29 cellular contexts compared by ENCODE assay signal in genomic region chr9:112212926-112213325, GRCh38.
"Had no signal": no experiment of that assay in that cellular context is flagged by ENCODE, and none has a peak within 500 bp of the region (broad histone marks: within the 10 kb centered on the region; RNA-seq: fewer than 3 reads in every experiment).

No MANE protein-coding gene starts in this region.

- H3K27ac ChIP-seq: neural progenitor cell, ovary, parathyroid adenoma, psoas muscle, skin epidermis, spleen, suprapubic skin, testis, tibial artery, transverse colon, upper lobe of left lung, vagina had no signal

- H3K4me1 ChIP-seq: parathyroid adenoma, psoas muscle, spleen, suprapubic skin, testis, tibial artery, transverse colon, upper lobe of left lung, vagina had no signal

- H3K79me2 ChIP-seq: parathyroid adenoma had no signal

- H3K9me3 ChIP-seq: ovary, psoas muscle, suprapubic skin, testis, vagina had no signal

- DNase-seq: natural killer cell; occipital lobe; ovary; posterior cingulate gyrus; psoas muscle; right cardiac atrium; spleen; stimulated activated CD4-positive, alpha-beta T cell treated with anti-CD3 and anti-CD28 coated beads, Interleukin-12 subunit alpha, Interleukin-12 subunit beta, amount 100 ng/mL, for 4 hours; stimulated activated CD4-positive, alpha-beta T cell treated with anti-CD3 and anti-CD28 coated beads, Interleukin-1b, Interleukin-23, amount 100 ng/mL, for 48 hours; stimulated activated CD4-positive, alpha-beta T cell treated with anti-CD3 and anti-CD28 coated beads, Interleukin-4, amount 100 ng/mL, for 1 hour; stimulated activated CD4-positive, alpha-beta T cell treated with anti-CD3 and anti-CD28 coated beads, Interleukin-4, amount 100 ng/mL, for 4 hours; stimulated activated CD8-positive, alpha-beta memory T cell treated with anti-CD3 and anti-CD28 coated beads, Interleukin-4, amount 100 ng/mL, for 48 hours; stimulated activated naive CD4-positive, alpha-beta T cell; stimulated activated naive CD8-positive, alpha-beta T cell treated with anti-CD3 and anti-CD28 coated beads, Interleukin-15, amount 100 ng/mL, for 72 hours; stimulated activated naive CD8-positive, alpha-beta T cell treated with anti-CD3 and anti-CD28 coated beads, Interleukin-15, Interleukin-2, amounts not matched to agents 100 U/mL and 50 U/mL, for 24 hours; substantia nigra; testis; tibial artery; transverse colon; upper lobe of left lung had no signal

- ATAC-seq: natural killer cell; psoas muscle; right cardiac atrium; sciatic nerve; stimulated activated memory B cell treated with anti-CD40 and anti-IgM and Interleukin-4, amounts not matched to agents 10 μg/mL and 1 μg/mL and 100 μg/mL, for 72 hours; stimulated activated naive CD8-positive, alpha-beta T cell treated with anti-CD3 and anti-CD28 coated beads, Interleukin-15, amount 100 ng/mL, for 72 hours; stimulated activated naive CD8-positive, alpha-beta T cell treated with anti-CD3 and anti-CD28 coated beads, Interleukin-15, Interleukin-2, amounts not matched to agents 100 U/mL and 50 U/mL, for 24 hours had no signal

- H3K27me3 ChIP-seq: neural progenitor cell, ovary, spleen, suprapubic skin, testis, tibial artery, transverse colon, upper lobe of left lung, vagina had no signal

- H2AFZ ChIP-seq: neural progenitor cell, parathyroid adenoma had no signal

- H3K9ac ChIP-seq: neural progenitor cell, parathyroid adenoma had no signal

- H3K4me3 ChIP-seq: neural progenitor cell, ovary, psoas muscle, skin epidermis, smooth muscle cell, spleen, suprapubic skin, testis, tibial artery, transverse colon, upper lobe of left lung, vagina had no signal

- FAIRE-seq: urothelium cell line had no signal

- H3K36me3 ChIP-seq: ovary had no signal

- H3K4me2 ChIP-seq: neural progenitor cell, smooth muscle cell had no signal
